1 cellular context compared by ENCODE assay signal in the genomic region with DNA sequence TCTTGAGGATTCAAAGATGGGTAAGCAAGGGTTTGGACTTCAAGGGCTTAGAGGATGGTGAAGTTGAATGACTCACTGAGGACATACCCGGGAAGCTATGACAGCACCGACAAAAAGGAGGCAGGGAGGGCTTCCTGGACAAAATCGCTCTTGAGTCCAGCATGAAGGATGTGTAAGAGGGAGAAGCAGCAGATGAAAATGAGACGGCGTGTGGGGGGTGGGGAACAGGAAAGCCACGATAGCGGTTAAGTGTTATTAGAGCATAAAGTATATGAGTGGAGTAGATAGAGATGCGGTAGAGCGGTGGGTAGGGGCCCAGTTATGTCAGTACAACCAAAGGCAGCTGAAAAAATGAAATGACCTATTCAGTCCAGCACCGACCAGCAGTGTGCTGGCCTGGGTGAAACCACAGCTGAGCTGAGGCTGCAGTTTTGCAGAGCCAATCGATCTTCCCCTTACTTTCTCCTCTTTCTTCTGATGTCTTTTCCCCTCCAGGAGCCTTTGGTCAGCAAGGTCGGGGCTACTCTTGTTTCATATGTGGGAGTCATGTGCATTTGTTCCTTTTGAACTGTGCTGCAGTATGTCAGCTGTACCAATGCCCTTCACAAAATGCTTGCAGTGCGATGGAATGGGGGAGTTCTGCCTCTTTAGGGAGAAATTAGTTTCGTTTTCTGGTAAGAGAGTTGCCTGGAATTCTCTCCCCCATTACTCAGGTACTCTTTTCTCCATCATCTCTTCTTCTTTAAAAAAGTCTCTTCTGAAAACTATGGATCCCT.
A peak's percentile ranks its signal among the peaks of the same experiment; 100 is the strongest.
TF ChIP-seq lines count a peak whose summit lies in the region.

No MANE protein-coding gene starts in this region.

TF ChIP-seq in K562, 482 proteins besides CTCF, POLR2A, EP300 and RAD21 (continued from another document and continues in another):
- TF ChIP-seq, protein P1, sequence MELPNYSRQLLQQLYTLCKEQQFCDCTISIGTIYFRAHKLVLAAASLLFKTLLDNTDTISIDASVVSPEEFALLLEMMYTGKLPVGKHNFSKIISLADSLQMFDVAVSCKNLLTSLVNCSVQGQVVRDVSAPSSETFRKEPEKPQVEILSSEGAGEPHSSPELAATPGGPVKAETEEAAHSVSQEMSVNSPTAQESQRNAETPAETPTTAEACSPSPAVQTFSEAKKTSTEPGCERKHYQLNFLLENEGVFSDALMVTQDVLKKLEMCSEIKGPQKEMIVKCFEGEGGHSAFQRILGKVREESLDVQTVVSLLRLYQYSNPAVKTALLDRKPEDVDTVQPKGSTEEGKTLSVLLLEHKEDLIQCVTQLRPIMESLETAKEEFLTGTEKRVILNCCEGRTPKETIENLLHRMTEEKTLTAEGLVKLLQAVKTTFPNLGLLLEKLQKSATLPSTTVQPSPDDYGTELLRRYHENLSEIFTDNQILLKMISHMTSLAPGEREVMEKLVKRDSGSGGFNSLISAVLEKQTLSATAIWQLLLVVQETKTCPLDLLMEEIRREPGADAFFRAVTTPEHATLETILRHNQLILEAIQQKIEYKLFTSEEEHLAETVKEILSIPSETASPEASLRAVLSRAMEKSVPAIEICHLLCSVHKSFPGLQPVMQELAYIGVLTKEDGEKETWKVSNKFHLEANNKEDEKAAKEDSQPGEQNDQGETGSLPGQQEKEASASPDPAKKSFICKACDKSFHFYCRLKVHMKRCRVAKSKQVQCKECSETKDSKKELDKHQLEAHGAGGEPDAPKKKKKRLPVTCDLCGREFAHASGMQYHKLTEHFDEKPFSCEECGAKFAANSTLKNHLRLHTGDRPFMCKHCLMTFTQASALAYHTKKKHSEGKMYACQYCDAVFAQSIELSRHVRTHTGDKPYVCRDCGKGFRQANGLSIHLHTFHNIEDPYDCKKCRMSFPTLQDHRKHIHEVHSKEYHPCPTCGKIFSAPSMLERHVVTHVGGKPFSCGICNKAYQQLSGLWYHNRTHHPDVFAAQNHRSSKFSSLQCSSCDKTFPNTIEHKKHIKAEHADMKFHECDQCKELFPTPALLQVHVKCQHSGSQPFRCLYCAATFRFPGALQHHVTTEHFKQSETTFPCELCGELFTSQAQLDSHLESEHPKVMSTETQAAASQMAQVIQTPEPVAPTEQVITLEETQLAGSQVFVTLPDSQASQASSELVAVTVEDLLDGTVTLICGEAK (IDR thresholded peaks at IDR 0.05) = peak; percentile 22; the same call in 1 of the 2 replicates
- TF ChIP-seq, protein P1 (CRISPR knock-in tag; IDR thresholded peaks at IDR 0.05) = no peak
- no peak for TF ChIP-seq ZNF395 (CRISPR knock-in tag; IDR thresholded peaks at IDR 0.05)
- TF ChIP-seq SMARCE1 (IDR thresholded peaks at IDR 0.05) = 0 out of 2 replicates have a peak, but pooled peaks have one; percentile 23
- no peak for TF ChIP-seq ARID2 (IDR thresholded peaks at IDR 0.05)
- TF ChIP-seq NRF1 (conservative IDR thresholded peaks at IDR 0.05 in 1 of 2, IDR thresholded peaks at IDR 0.05 in 1 of 2) = no peak
- TF ChIP-seq, protein P2, sequence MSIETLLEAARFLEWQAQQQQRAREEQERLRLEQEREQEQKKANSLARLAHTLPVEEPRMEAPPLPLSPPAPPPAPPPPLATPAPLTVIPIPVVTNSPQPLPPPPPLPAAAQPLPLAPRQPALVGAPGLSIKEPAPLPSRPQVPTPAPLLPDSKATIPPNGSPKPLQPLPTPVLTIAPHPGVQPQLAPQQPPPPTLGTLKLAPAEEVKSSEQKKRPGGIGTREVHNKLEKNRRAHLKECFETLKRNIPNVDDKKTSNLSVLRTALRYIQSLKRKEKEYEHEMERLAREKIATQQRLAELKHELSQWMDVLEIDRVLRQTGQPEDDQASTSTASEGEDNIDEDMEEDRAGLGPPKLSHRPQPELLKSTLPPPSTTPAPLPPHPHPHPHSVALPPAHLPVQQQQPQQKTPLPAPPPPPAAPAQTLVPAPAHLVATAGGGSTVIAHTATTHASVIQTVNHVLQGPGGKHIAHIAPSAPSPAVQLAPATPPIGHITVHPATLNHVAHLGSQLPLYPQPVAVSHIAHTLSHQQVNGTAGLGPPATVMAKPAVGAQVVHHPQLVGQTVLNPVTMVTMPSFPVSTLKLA (conservative IDR thresholded peaks at IDR 0.05) = peak in 1 of 2 experiments; percentile 36; a peak in 1 of 4 replicates
- 0 out of 4 replicates have a peak, but pooled peaks of 1 of the 2 experiments have one; percentile 26 for TF ChIP-seq TRIM24 (IDR thresholded peaks at IDR 0.05)
- TF ChIP-seq TAF9B (IDR thresholded peaks at IDR 0.05; ENCODE audit: partially characterized antibody) = peak; percentile 48
- TF ChIP-seq PTBP1 (IDR thresholded peaks at IDR 0.05; ENCODE audit: low read depth, low read length) = no peak
- TF ChIP-seq, protein P3, sequence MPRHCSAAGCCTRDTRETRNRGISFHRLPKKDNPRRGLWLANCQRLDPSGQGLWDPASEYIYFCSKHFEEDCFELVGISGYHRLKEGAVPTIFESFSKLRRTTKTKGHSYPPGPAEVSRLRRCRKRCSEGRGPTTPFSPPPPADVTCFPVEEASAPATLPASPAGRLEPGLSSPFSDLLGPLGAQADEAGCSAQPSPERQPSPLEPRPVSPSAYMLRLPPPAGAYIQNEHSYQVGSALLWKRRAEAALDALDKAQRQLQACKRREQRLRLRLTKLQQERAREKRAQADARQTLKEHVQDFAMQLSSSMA (CRISPR knock-in tag; IDR thresholded peaks at IDR 0.05) = no peak
- no peak for TF ChIP-seq POLR2AphosphoS5 (IDR thresholded peaks at IDR 0.05; ENCODE audit: control insufficient read depth, insufficient read depth, low read depth, low read length)
- TF ChIP-seq, protein P4, sequence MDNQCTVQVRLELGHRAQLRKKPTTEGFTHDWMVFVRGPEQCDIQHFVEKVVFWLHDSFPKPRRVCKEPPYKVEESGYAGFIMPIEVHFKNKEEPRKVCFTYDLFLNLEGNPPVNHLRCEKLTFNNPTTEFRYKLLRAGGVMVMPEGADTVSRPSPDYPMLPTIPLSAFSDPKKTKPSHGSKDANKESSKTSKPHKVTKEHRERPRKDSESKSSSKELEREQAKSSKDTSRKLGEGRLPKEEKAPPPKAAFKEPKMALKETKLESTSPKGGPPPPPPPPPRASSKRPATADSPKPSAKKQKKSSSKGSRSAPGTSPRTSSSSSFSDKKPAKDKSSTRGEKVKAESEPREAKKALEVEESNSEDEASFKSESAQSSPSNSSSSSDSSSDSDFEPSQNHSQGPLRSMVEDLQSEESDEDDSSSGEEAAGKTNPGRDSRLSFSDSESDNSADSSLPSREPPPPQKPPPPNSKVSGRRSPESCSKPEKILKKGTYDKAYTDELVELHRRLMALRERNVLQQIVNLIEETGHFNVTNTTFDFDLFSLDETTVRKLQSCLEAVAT (IDR thresholded peaks at IDR 0.05) = 0 out of 4 replicates have a peak, but pooled peaks of 1 of the 2 experiments have one; percentile 40
- peak; percentile 67 for TF ChIP-seq C11orf30 (IDR thresholded peaks at IDR 0.05; ENCODE audit: low read depth)
- TF ChIP-seq RBFOX2 (IDR thresholded peaks at IDR 0.05; ENCODE audit: low read depth, low read length) = 0 out of 2 replicates have a peak, but pooled peaks have one; percentile 18
- TF ChIP-seq THRB (CRISPR knock-in tag; conservative IDR thresholded peaks at IDR 0.05) = no peak
- TF ChIP-seq NR2C2 (CRISPR knock-in tag; IDR thresholded peaks at IDR 0.05) = no peak
- no peak for TF ChIP-seq NR2C2 (tag; IDR thresholded peaks at IDR 0.05)
- TF ChIP-seq ZNF431 (CRISPR knock-in tag; IDR thresholded peaks at IDR 0.05) = no peak
- TF ChIP-seq, protein P5, sequence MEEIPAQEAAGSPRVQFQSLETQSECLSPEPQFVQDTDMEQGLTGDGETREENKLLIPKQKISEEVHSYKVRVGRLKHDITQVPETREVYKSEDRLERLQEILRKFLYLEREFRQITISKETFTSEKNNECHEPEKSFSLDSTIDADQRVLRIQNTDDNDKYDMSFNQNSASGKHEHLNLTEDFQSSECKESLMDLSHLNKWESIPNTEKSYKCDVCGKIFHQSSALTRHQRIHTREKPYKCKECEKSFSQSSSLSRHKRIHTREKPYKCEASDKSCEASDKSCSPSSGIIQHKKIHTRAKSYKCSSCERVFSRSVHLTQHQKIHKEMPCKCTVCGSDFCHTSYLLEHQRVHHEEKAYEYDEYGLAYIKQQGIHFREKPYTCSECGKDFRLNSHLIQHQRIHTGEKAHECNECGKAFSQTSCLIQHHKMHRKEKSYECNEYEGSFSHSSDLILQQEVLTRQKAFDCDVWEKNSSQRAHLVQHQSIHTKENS (CRISPR knock-in tag; IDR thresholded peaks at IDR 0.05) = no peak
- no peak for TF ChIP-seq RFX7 (CRISPR knock-in tag; IDR thresholded peaks at IDR 0.05)
- TF ChIP-seq, protein P6, sequence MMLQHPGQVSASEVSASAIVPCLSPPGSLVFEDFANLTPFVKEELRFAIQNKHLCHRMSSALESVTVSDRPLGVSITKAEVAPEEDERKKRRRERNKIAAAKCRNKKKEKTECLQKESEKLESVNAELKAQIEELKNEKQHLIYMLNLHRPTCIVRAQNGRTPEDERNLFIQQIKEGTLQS (IDR thresholded peaks at IDR 0.05) = peak; percentile 53
- TF ChIP-seq, protein P6 (CRISPR knock-in tag; conservative IDR thresholded peaks at IDR 0.05) = no peak
- TF ChIP-seq TBP (optimal IDR thresholded peaks at IDR 0.05; ENCODE audit: low read depth, low read length) = peak; percentile 35
- peak; percentile 37; the same call in 1 of the 2 replicates for TF ChIP-seq MAFK (IDR thresholded peaks at IDR 0.05; ENCODE audit: low read length)
- TF ChIP-seq, protein P7, sequence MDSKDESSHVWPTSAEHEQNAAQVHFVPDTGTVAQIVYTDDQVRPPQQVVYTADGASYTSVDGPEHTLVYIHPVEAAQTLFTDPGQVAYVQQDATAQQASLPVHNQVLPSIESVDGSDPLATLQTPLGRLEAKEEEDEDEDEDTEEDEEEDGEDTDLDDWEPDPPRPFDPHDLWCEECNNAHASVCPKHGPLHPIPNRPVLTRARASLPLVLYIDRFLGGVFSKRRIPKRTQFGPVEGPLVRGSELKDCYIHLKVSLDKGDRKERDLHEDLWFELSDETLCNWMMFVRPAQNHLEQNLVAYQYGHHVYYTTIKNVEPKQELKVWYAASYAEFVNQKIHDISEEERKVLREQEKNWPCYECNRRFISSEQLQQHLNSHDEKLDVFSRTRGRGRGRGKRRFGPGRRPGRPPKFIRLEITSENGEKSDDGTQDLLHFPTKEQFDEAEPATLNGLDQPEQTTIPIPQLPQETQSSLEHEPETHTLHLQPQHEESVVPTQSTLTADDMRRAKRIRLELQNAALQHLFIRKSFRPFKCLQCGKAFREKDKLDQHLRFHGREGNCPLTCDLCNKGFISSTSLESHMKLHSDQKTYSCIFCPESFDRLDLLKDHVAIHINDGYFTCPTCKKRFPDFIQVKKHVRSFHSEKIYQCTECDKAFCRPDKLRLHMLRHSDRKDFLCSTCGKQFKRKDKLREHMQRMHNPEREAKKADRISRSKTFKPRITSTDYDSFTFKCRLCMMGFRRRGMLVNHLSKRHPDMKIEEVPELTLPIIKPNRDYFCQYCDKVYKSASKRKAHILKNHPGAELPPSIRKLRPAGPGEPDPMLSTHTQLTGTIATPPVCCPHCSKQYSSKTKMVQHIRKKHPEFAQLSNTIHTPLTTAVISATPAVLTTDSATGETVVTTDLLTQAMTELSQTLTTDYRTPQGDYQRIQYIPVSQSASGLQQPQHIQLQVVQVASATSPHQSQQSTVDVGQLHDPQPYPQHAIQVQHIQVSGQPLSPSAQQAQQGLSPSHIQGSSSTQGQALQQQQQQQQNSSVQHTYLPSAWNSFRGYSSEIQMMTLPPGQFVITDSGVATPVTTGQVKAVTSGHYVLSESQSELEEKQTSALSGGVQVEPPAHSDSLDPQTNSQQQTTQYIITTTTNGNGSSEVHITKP (IDR thresholded peaks at IDR 0.05; ENCODE audit: partially characterized antibody) = peak; percentile 43
